Comparison of ENCODE assay signal across 24 cellular contexts in genomic region chr19:5206751-5207075, GRCh38.
A peak's percentile ranks its signal among the peaks of the same experiment; 100 is the strongest.
DNase-seq lines count a peak whose midpoint lies in the region; ATAC-seq, FAIRE-seq and TF ChIP-seq lines count a peak whose summit lies in the region.
"Had no signal": no experiment of that assay in that cellular context is flagged by ENCODE, and none has a peak within 500 bp of the region (broad histone marks: within the 10 kb centered on the region; RNA-seq: fewer than 3 reads in every experiment).

No MANE protein-coding gene starts in this region.

- H3K4me1 ChIP-seq in IMR-90 (ENCODE audit: control insufficient read depth, insufficient read depth, low read length) (no peaks in the 10 kb centered on the region), H1 (replicated peaks in 1 of 4; ENCODE audit: control insufficient read depth in 3 of 4, insufficient read depth in 4 of 4, low read length in 3 of 4) (no peaks in the 10 kb centered on the region), neuronal stem cell (ENCODE audit: control insufficient read depth in 2 of 2, insufficient read depth in 1 of 2, low read depth in 1 of 2, low read length in 2 of 2) (no peaks in the 10 kb centered on the region)
- H3K4me1 ChIP-seq: BE2C; BLaER1 treated with 17β-estradiol and CSF1 and Interleukin-3, amounts not matched to agents 10 nM and 100 nM had no signal

- H2BK120ac ChIP-seq in IMR-90 (ENCODE audit: low read depth, low read length) (no peak overlapping the region), H1 (replicated peaks; ENCODE audit: low read depth, low read length) (no peak overlapping the region), neuronal stem cell (ENCODE audit: low read depth, low read length) (no peak overlapping the region)

- no peaks in the 10 kb centered on the region; a peak in 1 of 4 replicates for H3K79me1 ChIP-seq in IMR-90 (ENCODE audit: low read depth in 1 of 2, low read length in 2 of 2)
- no peaks in the 10 kb centered on the region; the same call in 1 of the 2 replicates for H3K79me1 ChIP-seq in H1 (ENCODE audit: low read depth, low read length)
- peaks cover 8% of the 10 kb centered on the region for H3K79me1 ChIP-seq in neuronal stem cell (ENCODE audit: low read depth, low read length)

- no peak for TF ChIP-seq CTCF in IMR-90 (conservative IDR thresholded peaks at IDR 0.05; ENCODE audit: low read depth, low read length)
- no peak for TF ChIP-seq CTCF in H1 (IDR thresholded peaks at IDR 0.05; ENCODE audit: control extremely low read depth in 1 of 3, insufficient read depth in 1 of 3, low read depth in 1 of 3, low read length in 3 of 3)

- H3K27ac ChIP-seq in IMR-90 (ENCODE audit: insufficient read depth, low read length) (no peak overlapping the region), H1 (ENCODE audit: low read depth, low read length) (no peak overlapping the region), neuronal stem cell (replicated peaks; ENCODE audit: low read length) (no peak overlapping the region)
- H3K27ac ChIP-seq: 22Rv1; BLaER1 treated with 17β-estradiol and CSF1 and Interleukin-3, amounts not matched to agents 10 nM and 100 nM had no signal

- H4K8ac ChIP-seq in IMR-90 (ENCODE audit: low read depth in 2 of 2, low read length in 2 of 2) (no peak overlapping the region), H1 (ENCODE audit: extremely low read depth, insufficient read depth, low read length) (no peak overlapping the region), neuronal stem cell (ENCODE audit: low read depth, low read length) (no peak overlapping the region)

- dilution Hi-C loops in IMR-90 (cut with HindIII; ENCODE audit: low sequenced_read_pairs, unreplicated experiment): no loop called here

- peaks cover 52% of the 10 kb centered on the region for H3K36me3 ChIP-seq in IMR-90 (ENCODE audit: control insufficient read depth, insufficient read depth, low read length)
- H3K36me3 ChIP-seq in H1 (ENCODE audit: control insufficient read depth in 2 of 4, insufficient read depth in 4 of 4, low read length in 3 of 4): peaks cover 28 to 49% (median 39%) of the 10 kb centered on the region in 4 experiments
- peaks cover 56 to 77% of the 10 kb centered on the region in 2 donors for H3K36me3 ChIP-seq in neuronal stem cell (replicated peaks in 1 of 2; ENCODE audit: control insufficient read depth in 2 of 2, insufficient read depth in 2 of 2, low read length in 2 of 2)

- no peak for TF ChIP-seq POLR2A in IMR-90 (IDR thresholded peaks at IDR 0.05; ENCODE audit: low read depth, low read length)
- TF ChIP-seq POLR2A in H1 (IDR thresholded peaks at IDR 0.05; ENCODE audit: control extremely low read depth in 1 of 2, low read depth in 2 of 2, low read length in 2 of 2): no peak

- no peak overlapping the region for H3K4me3 ChIP-seq in IMR-90 (ENCODE audit: insufficient read depth, low read depth, low read length)
- H3K4me3 ChIP-seq in H1 (ENCODE audit: extremely low read depth in 1 of 4, insufficient read depth in 2 of 4, low read depth in 3 of 4, low read length in 4 of 4): no peak overlapping the region
- peak overlapping the region in 1 of 2 donors; percentile 32 for H3K4me3 ChIP-seq in neuronal stem cell (ENCODE audit: low read length in 2 of 2)
- H3K4me3 ChIP-seq: BLaER1 treated with 17β-estradiol and CSF1 and Interleukin-3, amounts not matched to agents 10 nM and 100 nM; GM12878 had no signal

- TF ChIP-seq RAD21 in IMR-90 (IDR thresholded peaks at IDR 0.05; ENCODE audit: low read length) (no peak), H1 (IDR thresholded peaks at IDR 0.05 in 1 of 2, conservative IDR thresholded peaks at IDR 0.05 in 1 of 2; ENCODE audit: low read depth in 2 of 2, low read length in 2 of 2) (no peak)

- no peak overlapping the region for H3K23ac ChIP-seq in IMR-90 (ENCODE audit: low read depth, low read length)
- no peak overlapping the region for H3K23ac ChIP-seq in H1 (ENCODE audit: insufficient read length)
- no peak overlapping the region for H3K23ac ChIP-seq in neuronal stem cell (ENCODE audit: low read depth, low read length, poor library complexity)

- H3K4me2 ChIP-seq in IMR-90 (ENCODE audit: low read depth, low read length): no peak overlapping the region
- H3K4me2 ChIP-seq in H1 (ENCODE audit: insufficient read depth in 1 of 2, low read depth in 2 of 2, low read length in 2 of 2): no peak overlapping the region
- no peak overlapping the region for H3K4me2 ChIP-seq in neuronal stem cell (ENCODE audit: insufficient read depth, low read length, poor library complexity, severe bottlenecking)
- H3K4me2 ChIP-seq: BLaER1 treated with 17β-estradiol and CSF1 and Interleukin-3, amounts not matched to agents 10 nM and 100 nM had no signal

- no peak overlapping the region for H3K9ac ChIP-seq in IMR-90 (ENCODE audit: low read depth, low read length)
- H3K9ac ChIP-seq in H1 (replicated peaks in 1 of 4; ENCODE audit: extremely low read depth in 1 of 4, low read depth in 3 of 4, low read length in 3 of 4): no peak overlapping the region
- H3K9ac ChIP-seq in neuronal stem cell (ENCODE audit: low read depth, low read length, poor library complexity): no peak overlapping the region
- H3K9ac ChIP-seq: BLaER1 treated with 17β-estradiol and CSF1 and Interleukin-3, amounts not matched to agents 10 nM and 100 nM had no signal

- H2AK9ac ChIP-seq in IMR-90 (replicated peaks; ENCODE audit: low read depth, low read length, poor library complexity): peak overlapping the region; percentile 37

- H2BK15ac ChIP-seq in IMR-90 (ENCODE audit: low read depth, low read length) (no peak overlapping the region), H1 (ENCODE audit: low read length) (no peak overlapping the region), neuronal stem cell (ENCODE audit: low read length) (no peak overlapping the region)

- no peak for TF ChIP-seq EP300 in H1 (IDR thresholded peaks at IDR 0.05; ENCODE audit: borderline replicate concordance in 1 of 2, low read depth in 2 of 2, low read length in 2 of 2)

- WGBS in IMR-90 (ENCODE audit: extremely low coverage in 2 of 2, insufficient read length in 1 of 2), 2 experiments: 97% methylated on average over 10 of the region's 11 CpGs; no CpG with 5 or more reads in 1 of the 2 experiments
- 95% methylated on average over 11 of the region's 11 CpGs; no CpG with 5 or more reads in 1 of the 2 experiments for WGBS in H1 (ENCODE audit: extremely low coverage in 1 of 2, insufficient coverage in 1 of 2, insufficient read length in 1 of 2, insufficient replicate concordance in 2 of 2, low coverage in 1 of 2, low lambda C conversion rate in 2 of 2, missing lambda C conversion rate in 1 of 2), 2 experiments
- no CpG with 5 or more reads among the region's 11 CpGs for WGBS in neuronal stem cell (ENCODE audit: extremely low coverage in 2 of 2, insufficient read length in 2 of 2, insufficient replicate concordance in 1 of 2), 2 donors

- H3K27me3 ChIP-seq in IMR-90 (ENCODE audit: control insufficient read depth, insufficient read depth, low read length) (no peaks in the 10 kb centered on the region), H1 (replicated peaks in 1 of 4; ENCODE audit: control insufficient read depth in 3 of 4, extremely low read depth in 1 of 4, insufficient read depth in 3 of 4, low read length in 3 of 4) (no peaks in the 10 kb centered on the region), neuronal stem cell (ENCODE audit: control insufficient read depth in 3 of 3, insufficient read depth in 3 of 3, low read depth in 1 of 3, low read length in 3 of 3) (no peaks in the 10 kb centered on the region)
- H3K27me3 ChIP-seq: BE2C; BLaER1 treated with 17β-estradiol and CSF1 and Interleukin-3, amounts not matched to agents 10 nM and 100 nM had no signal

- H4K91ac ChIP-seq in IMR-90 (ENCODE audit: insufficient read depth, low read depth, low read length) (no peak overlapping the region), H1 (replicated peaks; ENCODE audit: insufficient read length, low read length) (no peak overlapping the region), neuronal stem cell (ENCODE audit: low read depth, low read length, poor library complexity) (no peak overlapping the region)

- peaks cover 11% of the 10 kb centered on the region for H3K9me3 ChIP-seq in IMR-90 (ENCODE audit: control insufficient read depth, insufficient read depth, low read length)
- H3K9me3 ChIP-seq in H1 (ENCODE audit: insufficient read depth in 2 of 2, low read depth in 1 of 2, low read length in 1 of 2): peaks cover 0 to 5% of the 10 kb centered on the region in 2 experiments; a peak in 1 of 4 replicates
- peaks cover 21 to 40% of the 10 kb centered on the region in 2 donors for H3K9me3 ChIP-seq in neuronal stem cell (replicated peaks in 1 of 2; ENCODE audit: control insufficient read depth in 2 of 2, insufficient read depth in 1 of 2, low read depth in 1 of 2, low read length in 2 of 2)
- H3K9me3 ChIP-seq: BE2C had no signal

- H2AFZ ChIP-seq in IMR-90 (replicated peaks; ENCODE audit: low read length, poor library complexity) (no peak overlapping the region), H1 (ENCODE audit: low read length) (no peak overlapping the region), neuronal stem cell (ENCODE audit: low read length) (no peak overlapping the region)

- H3K56ac ChIP-seq in IMR-90 (ENCODE audit: extremely low read depth, insufficient read depth, low read length) (no peak overlapping the region), H1 (replicated peaks; ENCODE audit: insufficient read length, low read depth, low read length) (no peak overlapping the region)

- POLR2A ChIA-PET in IMR-90 (lab: Charles Lee; ENCODE audit: unreplicated experiment): interaction anchor here (0.7 kb wide), 1 partner anchor 15 kb away, joined by 4 read pairs; no protein-coding TSS in a partner anchor
- POLR2A ChIA-PET in H1 (lab: Charles Lee; ENCODE audit: partially characterized antibody): interaction anchor here (1.0 kb wide), 2 partner anchors 27 to 55 kb away, joined by 3 read pairs; no protein-coding TSS in a partner anchor

- H3K9me1 ChIP-seq in IMR-90 (ENCODE audit: insufficient read depth, low read length): no peaks in the 10 kb centered on the region

- no TSS peak for BruUV-seq in IMR-90 (replicated peaks; lab: Mats Ljungman, UMichigan)

- H4K5ac ChIP-seq in IMR-90 (ENCODE audit: low read depth, low read length) (no peak overlapping the region), H1 (ENCODE audit: insufficient read length, low read depth, low read length) (no peak overlapping the region)

- H4K20me1 ChIP-seq in IMR-90 (ENCODE audit: insufficient read depth, low read length) (no peaks in the 10 kb centered on the region; the same call in 1 of the 2 replicates), H1 (replicated peaks in 1 of 2; ENCODE audit: control insufficient read depth in 1 of 2, insufficient read depth in 2 of 2, low read length in 2 of 2) (peaks cover 4 to 11% of the 10 kb centered on the region in 2 experiments)
- H4K20me1 ChIP-seq: BLaER1 treated with 17β-estradiol and CSF1 and Interleukin-3, amounts not matched to agents 10 nM and 100 nM had no signal

- H3K18ac ChIP-seq in IMR-90 (ENCODE audit: low read depth, low read length) (no peak overlapping the region), H1 (ENCODE audit: extremely low read depth, low read length) (no peak overlapping the region), neuronal stem cell (ENCODE audit: low read length) (no peak overlapping the region)

- H3K14ac ChIP-seq in IMR-90 (replicated peaks; ENCODE audit: low read depth, low read length) (no peak overlapping the region), H1 (ENCODE audit: insufficient read length) (no peak overlapping the region), neuronal stem cell (ENCODE audit: low read length) (peak overlapping the region; percentile 75)

- ATAC-seq in IMR-90 (ENCODE audit: low read depth) (no peak), GM18502 (IDR thresholded peaks at IDR 0.05; ENCODE audit: poor library complexity, unreplicated experiment) (no peak), HG02981 (IDR thresholded peaks at IDR 0.05; ENCODE audit: unreplicated experiment) (no peak)
- ATAC-seq: GM12878 had no signal

- FAIRE-seq in H1 (lab: Jason Lieb, UNC): no peak
- FAIRE-seq: A204.1, D721Med, GM12878, GM18507 had no signal

- CTCF ChIA-PET in IMR-90 (lab: Yijun Ruan, JAX): no interaction called here
- CTCF ChIA-PET in H1 (lab: Charles Lee; ENCODE audit: partially characterized antibody): interaction anchor here (0.6 to 1.1 kb wide), 2 partner anchors 13 to 67 kb away, joined by 3 read pairs; no protein-coding TSS in a partner anchor

- H3K4ac ChIP-seq in IMR-90 (ENCODE audit: low read depth, low read length): no peak overlapping the region
- H3K4ac ChIP-seq in H1 (replicated peaks; ENCODE audit: insufficient read length, low read depth, low read length): no peak overlapping the region
- H3K4ac ChIP-seq in neuronal stem cell (ENCODE audit: low read length): no peak overlapping the region

- in situ Hi-C loops in IMR-90 (cut with MboI; ENCODE audit: low sequenced_read_pairs): no loop called here

- no peak overlapping the region for H2BK12ac ChIP-seq in H1 (ENCODE audit: low read depth, low read length)
- no peak overlapping the region for H2BK12ac ChIP-seq in neuronal stem cell (ENCODE audit: low read length)

- H3K23me2 ChIP-seq in H1 (ENCODE audit: low read depth, low read length): peaks cover 8% of the 10 kb centered on the region; the same call in 1 of the 2 replicates

- no peaks in the 10 kb centered on the region for H3K79me2 ChIP-seq in H1 (ENCODE audit: control insufficient read depth in 1 of 2, insufficient read depth in 2 of 2, low read length in 2 of 2)

- peak; percentile 54 for DNase-seq in activated effector memory CD4-positive, alpha-beta T cell treated with anti-CD3 and anti-CD28 coated beads, Interleukin-2, amount 50 U/mL, for 16 hours
- DNase-seq in activated effector memory CD4-positive, alpha-beta T cell treated with Interleukin-2 at 50 U/mL for 16 hours: no peak
- DNase-seq in IMR-90: no peak
- DNase-seq in H1 (ENCODE audit: low read depth in 1 of 2, low spot score in 2 of 2): no peak
- DNase-seq in neuronal stem cell (ENCODE audit: low spot score): no peak
- no peak for DNase-seq in cerebellum (ENCODE audit: low spot score)
- DNase-seq: ACHN; AML-193; BE2C; CD4-positive, alpha-beta T cell; DMS 273 treated with DMSO at 0.1 percent for 48 hours; DMS79; EL; GDM1; GOT3; HCEC 1CT had no signal

- H2AK5ac ChIP-seq in IMR-90 (ENCODE audit: low read depth, low read length) (no peak overlapping the region), H1 (ENCODE audit: low read depth, low read length) (no peak overlapping the region), neuronal stem cell (ENCODE audit: low read depth, low read length) (no peak overlapping the region)

- intact Hi-C loops in IMR-90 (cut with micrococcal nuclease): no loop called here

- H2BK20ac ChIP-seq in IMR-90 (ENCODE audit: low read depth, low read length): no peak overlapping the region
- H2BK20ac ChIP-seq in H1 (ENCODE audit: low read length): no peak overlapping the region

- no peak overlapping the region for H2BK5ac ChIP-seq in IMR-90 (ENCODE audit: low read depth, low read length, poor library complexity, severe bottlenecking)
- no peak overlapping the region for H2BK5ac ChIP-seq in H1 (ENCODE audit: low read depth, low read length)
- no peak overlapping the region for H2BK5ac ChIP-seq in neuronal stem cell (ENCODE audit: low read length)
